In genomic region chr15:73273181-73274002, GRCh38 we compare ENCODE assay signal across 9 cellular contexts.
DNase-seq lines count a peak whose midpoint lies in the region; ATAC-seq and TF ChIP-seq lines count a peak whose summit lies in the region.
"Had no signal": no experiment of that assay in that cellular context is flagged by ENCODE, and none has a peak within 500 bp of the region (broad histone marks: within the 10 kb centered on the region; RNA-seq: fewer than 3 reads in every experiment).

No MANE protein-coding gene starts in this region.

- peak; percentile 84 for ATAC-seq in sciatic nerve
- ATAC-seq in GM21360 (IDR thresholded peaks at IDR 0.05; ENCODE audit: unreplicated experiment) = no peak

- no peak overlapping the region for H3K4me3 ChIP-seq in LNCaP clone FGC (ENCODE audit: low read depth, low read length)
- H3K4me3 ChIP-seq: BLaER1 treated with 17β-estradiol and CSF1 and Interleukin-3, amounts not matched to agents 10 nM and 100 nM had no signal

- intact Hi-C loops in sciatic nerve (cut with DNase I) = no loop called here

- TF ChIP-seq CTCF in LNCaP clone FGC (IDR thresholded peaks at IDR 0.05; ENCODE audit: control insufficient read depth, extremely low read depth, insufficient read depth) = peak; percentile 74

- peak; percentile 3 for DNase-seq in DMS79 treated with DMSO at 0.1 percent for 48 hours (lab: John Stamatoyannopoulos, UW)
- no peak for DNase-seq in DMS79 (lab: John Stamatoyannopoulos, UW)
- DNase-seq in LNCaP clone FGC (ENCODE audit: low read depth) = peak; percentile 13
- peak; percentile 57 for DNase-seq in SK-N-DZ (ENCODE audit: low spot score)
- DNase-seq in amygdala (lab: John Stamatoyannopoulos, UW) = peak in 38 of 56 donors; percentile 2 to 70 (median 20)
- peak; percentile 47 for DNase-seq in hepatic stellate cell (ENCODE audit: low spot score)
- no peak for DNase-seq in sciatic nerve (ENCODE audit: low spot score)

Comparison
In these comparisons a context has a peak if more than half of its experiments do, and no peak if none do; other contexts are left out.
1. DNase-seq: peak in DMS79 treated with DMSO at 0.1 percent for 48 hours (single experiment), LNCaP clone FGC (single experiment), SK-N-DZ (single experiment), amygdala (38 of 56) and hepatic stellate cell (single experiment); none in DMS79 (single experiment) and sciatic nerve (single experiment).